In genomic region chr1:118275716-118276115, GRCh38 we compare ENCODE assay signal across 1 cellular context.
TF ChIP-seq lines count a peak whose summit lies in the region.

No MANE protein-coding gene starts in this region.

TF ChIP-seq in HEK293, 187 proteins besides CTCF, POLR2A, EP300 and RAD21 (continued from another document):
- TF ChIP-seq, protein P1, sequence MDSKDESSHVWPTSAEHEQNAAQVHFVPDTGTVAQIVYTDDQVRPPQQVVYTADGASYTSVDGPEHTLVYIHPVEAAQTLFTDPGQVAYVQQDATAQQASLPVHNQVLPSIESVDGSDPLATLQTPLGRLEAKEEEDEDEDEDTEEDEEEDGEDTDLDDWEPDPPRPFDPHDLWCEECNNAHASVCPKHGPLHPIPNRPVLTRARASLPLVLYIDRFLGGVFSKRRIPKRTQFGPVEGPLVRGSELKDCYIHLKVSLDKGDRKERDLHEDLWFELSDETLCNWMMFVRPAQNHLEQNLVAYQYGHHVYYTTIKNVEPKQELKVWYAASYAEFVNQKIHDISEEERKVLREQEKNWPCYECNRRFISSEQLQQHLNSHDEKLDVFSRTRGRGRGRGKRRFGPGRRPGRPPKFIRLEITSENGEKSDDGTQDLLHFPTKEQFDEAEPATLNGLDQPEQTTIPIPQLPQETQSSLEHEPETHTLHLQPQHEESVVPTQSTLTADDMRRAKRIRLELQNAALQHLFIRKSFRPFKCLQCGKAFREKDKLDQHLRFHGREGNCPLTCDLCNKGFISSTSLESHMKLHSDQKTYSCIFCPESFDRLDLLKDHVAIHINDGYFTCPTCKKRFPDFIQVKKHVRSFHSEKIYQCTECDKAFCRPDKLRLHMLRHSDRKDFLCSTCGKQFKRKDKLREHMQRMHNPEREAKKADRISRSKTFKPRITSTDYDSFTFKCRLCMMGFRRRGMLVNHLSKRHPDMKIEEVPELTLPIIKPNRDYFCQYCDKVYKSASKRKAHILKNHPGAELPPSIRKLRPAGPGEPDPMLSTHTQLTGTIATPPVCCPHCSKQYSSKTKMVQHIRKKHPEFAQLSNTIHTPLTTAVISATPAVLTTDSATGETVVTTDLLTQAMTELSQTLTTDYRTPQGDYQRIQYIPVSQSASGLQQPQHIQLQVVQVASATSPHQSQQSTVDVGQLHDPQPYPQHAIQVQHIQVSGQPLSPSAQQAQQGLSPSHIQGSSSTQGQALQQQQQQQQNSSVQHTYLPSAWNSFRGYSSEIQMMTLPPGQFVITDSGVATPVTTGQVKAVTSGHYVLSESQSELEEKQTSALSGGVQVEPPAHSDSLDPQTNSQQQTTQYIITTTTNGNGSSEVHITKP (tag by site-specific recombination; IDR thresholded peaks at IDR 0.05): no peak
- no peak for TF ChIP-seq ZNF747 (tag by site-specific recombination; IDR thresholded peaks at IDR 0.05)
